Comparison of ENCODE assay signal across 16 cellular contexts in genomic region chr1:246682231-246682895, GRCh38. TPM values are rescaled to one million over a fixed set of nuclear protein-coding genes. Genes with fewer than 3 reads are reported as not detected.
DNase-seq lines count a peak whose midpoint lies in the region; ATAC-seq, FAIRE-seq and TF ChIP-seq lines count a peak whose summit lies in the region.
"Had no signal": no experiment of that assay in that cellular context is flagged by ENCODE, and none has a peak within 500 bp of the region (broad histone marks: within the 10 kb centered on the region; RNA-seq: fewer than 3 reads in every experiment).

No MANE protein-coding gene starts in this region.

- H3K79me2 ChIP-seq in HepG2 (ENCODE audit: insufficient read depth, low read length) = no peaks in the 10 kb centered on the region

- peaks cover 19% of the 10 kb centered on the region for H3K4me1 ChIP-seq in SJCRH30
- no peaks in the 10 kb centered on the region for H3K4me1 ChIP-seq in foreskin keratinocyte
- peaks cover 9% of the 10 kb centered on the region for H3K4me1 ChIP-seq in mesodermal cell (ENCODE audit: control insufficient read depth, insufficient read depth, low read length, poor library complexity, severe bottlenecking)
- H3K4me1 ChIP-seq in stomach smooth muscle (ENCODE audit: control insufficient read depth, insufficient read depth, low read length) = peaks cover 17% of the 10 kb centered on the region
- H3K4me1 ChIP-seq in HepG2 (ENCODE audit: insufficient read depth, low read length) = no peaks in the 10 kb centered on the region
- H3K4me1 ChIP-seq: thyroid gland had no signal

- H3K27me3 ChIP-seq in SJCRH30 (no peaks in the 10 kb centered on the region), foreskin keratinocyte (no peaks in the 10 kb centered on the region), stomach smooth muscle (ENCODE audit: control insufficient read depth in 1 of 2, insufficient read depth in 2 of 2, low read length in 2 of 2) (no peaks in the 10 kb centered on the region), HepG2 (ENCODE audit: control insufficient read depth in 1 of 2, insufficient read depth in 2 of 2, low read length in 2 of 2) (no peaks in the 10 kb centered on the region)
- H3K27me3 ChIP-seq: thyroid gland had no signal

- BruUV-seq in HepG2 (replicated peaks; lab: Mats Ljungman, UMichigan) = no TSS peak

- POLR2A ChIA-PET in HepG2 (lab: Yijun Ruan, JAX) = interaction anchor here (1.1 kb wide), 1 partner anchor 116 kb away, joined by 3 read pairs; the partner anchor contains the start of genes CNST and TFB2M

- intact Hi-C loops in HepG2 (cut with micrococcal nuclease; ENCODE audit: unreplicated experiment) = no loop called here

- no peak overlapping the region for H3K4me3 ChIP-seq in SJCRH30
- H3K4me3 ChIP-seq in mesodermal cell (ENCODE audit: extremely low read depth, insufficient read depth, low read length, poor library complexity, severe bottlenecking) = no peak overlapping the region
- H3K4me3 ChIP-seq in stomach smooth muscle (ENCODE audit: low read length in 2 of 2) = no peak overlapping the region
- H3K4me3 ChIP-seq in HepG2 (replicated peaks in 1 of 3; ENCODE audit: insufficient read depth in 1 of 3, low read depth in 2 of 3, low read length in 3 of 3) = no peak overlapping the region
- H3K4me3 ChIP-seq: mucosa of descending colon, thyroid gland had no signal

- H3K9ac ChIP-seq in stomach smooth muscle (ENCODE audit: low read length in 2 of 2) (no peak overlapping the region), HepG2 (ENCODE audit: insufficient read depth, low read depth, low read length) (no peak overlapping the region)

- H3K4me2 ChIP-seq in HepG2 (ENCODE audit: low read depth, low read length) = no peak overlapping the region

- H3K27ac ChIP-seq in SJCRH30 (peak overlapping the region; percentile 86), foreskin keratinocyte (no peak overlapping the region), mesodermal cell (ENCODE audit: low read depth, low read length, severe bottlenecking) (peak overlapping the region; percentile 17), stomach smooth muscle (ENCODE audit: low read length) (peak overlapping the region; percentile 41), HepG2 (ENCODE audit: extremely low read length, insufficient read depth, low read length) (no peak overlapping the region)
- H3K27ac ChIP-seq: thyroid gland had no signal

- no peaks in the 10 kb centered on the region for H3K36me3 ChIP-seq in SJCRH30
- no peaks in the 10 kb centered on the region for H3K36me3 ChIP-seq in mesodermal cell (ENCODE audit: control insufficient read depth, insufficient read depth, low read length)
- no peaks in the 10 kb centered on the region for H3K36me3 ChIP-seq in stomach smooth muscle (ENCODE audit: control insufficient read depth in 2 of 2, insufficient read depth in 2 of 2, low read length in 2 of 2)
- H3K36me3 ChIP-seq in HepG2 (replicated peaks in 1 of 2; ENCODE audit: control insufficient read depth in 1 of 2, insufficient read depth in 2 of 2, low read length in 2 of 2) = no peaks in the 10 kb centered on the region
- H3K36me3 ChIP-seq: thyroid gland had no signal

- no peak for TF ChIP-seq POLR2A in HepG2 (IDR thresholded peaks at IDR 0.05; ENCODE audit: insufficient read depth in 1 of 2, low read depth in 2 of 2, low read length in 2 of 2)

- no peak for TF ChIP-seq RAD21 in HepG2 (CRISPR knock-in tag; IDR thresholded peaks at IDR 0.05)

- ATAC-seq in foreskin keratinocyte = peak; percentile 20
- ATAC-seq in HG03342 (IDR thresholded peaks at IDR 0.05; ENCODE audit: unreplicated experiment) = no peak
- no peak for ATAC-seq in HepG2
- ATAC-seq in HG03175 (IDR thresholded peaks at IDR 0.05; ENCODE audit: unreplicated experiment) = no peak
- ATAC-seq: mucosa of descending colon had no signal

- in situ Hi-C loops in HepG2 (cut with HindIII; ENCODE audit: extremely low pct_ligation_motif_present, low pct_unique_long_range_greater_than_20kb) = no loop called here

- WGBS in mesodermal cell (ENCODE audit: insufficient coverage in 2 of 2), 2 experiments = 91 to 95% methylated on average over 6 to 10 of the region's 10 CpGs
- WGBS in HepG2 (ENCODE audit: low lambda C conversion rate) = 49% methylated on average over 10 of the region's 10 CpGs

- FAIRE-seq in HepG2 (lab: Jason Lieb, UNC) = no peak
- FAIRE-seq: D721Med, TTC549 had no signal

- DNase-seq in SJCRH30 (no peak), foreskin keratinocyte (no peak), HepG2 (ENCODE audit: low spot score) (no peak), hypothalamus (lab: John Stamatoyannopoulos, UW) (no peak)
- DNase-seq: dermis blood vessel endothelial cell; mucosa of descending colon; NCI-H146; NCI-H510A; stimulated activated CD4-positive, alpha-beta T cell treated with anti-CD3 and anti-CD28 coated beads, Interleukin-4, amount 100 ng/mL, for 1 hour; thyroid gland had no signal

- TF ChIP-seq CTCF in foreskin keratinocyte (conservative IDR thresholded peaks at IDR 0.05) (no peak), HepG2 (CRISPR knock-in tag; IDR thresholded peaks at IDR 0.05) (no peak)

- H3K9me3 ChIP-seq in SJCRH30 (replicated peaks) = no peaks in the 10 kb centered on the region
- no peaks in the 10 kb centered on the region for H3K9me3 ChIP-seq in mesodermal cell (ENCODE audit: control insufficient read depth, low read length)
- H3K9me3 ChIP-seq in stomach smooth muscle (ENCODE audit: control insufficient read depth in 2 of 2, low read length in 2 of 2) = no peaks in the 10 kb centered on the region
- no peaks in the 10 kb centered on the region for H3K9me3 ChIP-seq in HepG2 (ENCODE audit: low read length)
- H3K9me3 ChIP-seq: mucosa of descending colon, thyroid gland had no signal

- H4K20me1 ChIP-seq in HepG2 (ENCODE audit: insufficient read depth, low read length) = no peaks in the 10 kb centered on the region

- TF ChIP-seq EP300 in HepG2 (IDR thresholded peaks at IDR 0.05; ENCODE audit: low read depth in 2 of 2, low read length in 2 of 2) = no peak
- no peak for TF ChIP-seq EP300 in HepG2 (CRISPR knock-in tag; IDR thresholded peaks at IDR 0.05; ENCODE audit: borderline replicate concordance)

- CTCF ChIA-PET in HepG2 (lab: Yijun Ruan, JAX; ENCODE audit: low intra/inter-chr PET ratio, low total read pairs) = no interaction called here

- no peak overlapping the region for H2AFZ ChIP-seq in HepG2 (ENCODE audit: low read length)

TF ChIP-seq in HepG2, 621 proteins besides CTCF, POLR2A, EP300 and RAD21 (continues in another document):
- TF ChIP-seq, protein P1, sequence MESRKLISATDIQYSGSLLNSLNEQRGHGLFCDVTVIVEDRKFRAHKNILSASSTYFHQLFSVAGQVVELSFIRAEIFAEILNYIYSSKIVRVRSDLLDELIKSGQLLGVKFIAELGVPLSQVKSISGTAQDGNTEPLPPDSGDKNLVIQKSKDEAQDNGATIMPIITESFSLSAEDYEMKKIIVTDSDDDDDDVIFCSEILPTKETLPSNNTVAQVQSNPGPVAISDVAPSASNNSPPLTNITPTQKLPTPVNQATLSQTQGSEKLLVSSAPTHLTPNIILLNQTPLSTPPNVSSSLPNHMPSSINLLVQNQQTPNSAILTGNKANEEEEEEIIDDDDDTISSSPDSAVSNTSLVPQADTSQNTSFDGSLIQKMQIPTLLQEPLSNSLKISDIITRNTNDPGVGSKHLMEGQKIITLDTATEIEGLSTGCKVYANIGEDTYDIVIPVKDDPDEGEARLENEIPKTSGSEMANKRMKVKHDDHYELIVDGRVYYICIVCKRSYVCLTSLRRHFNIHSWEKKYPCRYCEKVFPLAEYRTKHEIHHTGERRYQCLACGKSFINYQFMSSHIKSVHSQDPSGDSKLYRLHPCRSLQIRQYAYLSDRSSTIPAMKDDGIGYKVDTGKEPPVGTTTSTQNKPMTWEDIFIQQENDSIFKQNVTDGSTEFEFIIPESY (CRISPR knock-in tag; IDR thresholded peaks at IDR 0.05) = no peak
- TF ChIP-seq, protein P2, sequence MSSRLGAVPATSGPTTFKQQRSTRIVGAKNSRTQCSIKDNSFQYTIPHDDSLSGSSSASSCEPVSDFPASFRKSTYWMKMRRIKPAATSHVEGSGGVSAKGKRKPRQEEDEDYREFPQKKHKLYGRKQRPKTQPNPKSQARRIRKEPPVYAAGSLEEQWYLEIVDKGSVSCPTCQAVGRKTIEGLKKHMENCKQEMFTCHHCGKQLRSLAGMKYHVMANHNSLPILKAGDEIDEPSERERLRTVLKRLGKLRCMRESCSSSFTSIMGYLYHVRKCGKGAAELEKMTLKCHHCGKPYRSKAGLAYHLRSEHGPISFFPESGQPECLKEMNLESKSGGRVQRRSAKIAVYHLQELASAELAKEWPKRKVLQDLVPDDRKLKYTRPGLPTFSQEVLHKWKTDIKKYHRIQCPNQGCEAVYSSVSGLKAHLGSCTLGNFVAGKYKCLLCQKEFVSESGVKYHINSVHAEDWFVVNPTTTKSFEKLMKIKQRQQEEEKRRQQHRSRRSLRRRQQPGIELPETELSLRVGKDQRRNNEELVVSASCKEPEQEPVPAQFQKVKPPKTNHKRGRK (CRISPR knock-in tag; IDR thresholded peaks at IDR 0.05) = no peak

RNA-seq across cellular contexts. Expression of gene SCCPDH, which starts 41.8 kb away (rescaled TPM):
- total RNA-seq in SJCRH30 (2014; rRNA removed; shearing (Covaris generic)) = 25.7 and 26.4 TPM in 2 replicates
- total RNA-seq in foreskin keratinocyte (11.4 and 11.9 TPM in 2 replicates), HepG2 (2016; rRNA removed; fragmentation: Illumina TruSeq; extraction: Trizol) (62.3 and 65.6 TPM in 2 replicates)
- polyA plus RNA-seq in foreskin keratinocyte (8.0 and 10.4 TPM in 2 replicates), HepG2 (2011; rRNA removed) (29.8 and 36.7 TPM in 2 replicates)
- 23.6 TPM for polyA plus RNA-seq in mesodermal cell (2013, experiment 1 of 2)
- 24.3 TPM for polyA plus RNA-seq in mesodermal cell (2013, experiment 2 of 2)
- total RNA-seq in HepG2 (2016; cell fraction: cytosol; rRNA removed; fragmentation: Illumina TruSeq; extraction: Trizol; ENCODE audit: low read depth) = 30.7 and 32.1 TPM in 2 replicates
- 63.7 and 66.1 TPM in 2 replicates for total RNA-seq in HepG2 (2016; cell fraction: insoluble cytoplasmic fraction; rRNA removed; fragmentation: Illumina TruSeq; extraction: Trizol)
- 42.1 and 43.2 TPM in 2 replicates for total RNA-seq in HepG2 (2016; cell fraction: membrane; rRNA removed; fragmentation: Illumina TruSeq; extraction: Trizol)
- total RNA-seq in HepG2 (2016; cell fraction: nucleus; rRNA removed; fragmentation: Illumina TruSeq; extraction: Trizol) = 47.4 and 48.2 TPM in 2 replicates
- polyA plus RNA-seq in HepG2 (2011; cell fraction: cytosol; rRNA removed) = 24.8 and 30.0 TPM in 2 replicates
- polyA plus RNA-seq in HepG2 (2011; cell fraction: nucleus; rRNA removed) = 11.2 and 14.2 TPM in 2 replicates
- polyA plus RNA-seq in HepG2 (2012) = 36.7 and 52.0 TPM in 2 replicates
- 24.1 and 29.6 TPM in 2 replicates for polyA plus RNA-seq in HepG2 (2016; cell fraction: cytosol; fragmentation: Illumina TruSeq; extraction: Trizol; ENCODE audit: low read depth)
- 55.1 and 61.6 TPM in 2 replicates for polyA plus RNA-seq in HepG2 (2016; cell fraction: insoluble cytoplasmic fraction; fragmentation: Illumina TruSeq; extraction: Trizol; ENCODE audit: low read depth)
- polyA plus RNA-seq in HepG2 (2016; cell fraction: membrane; fragmentation: Illumina TruSeq; extraction: Trizol; ENCODE audit: low read depth) = 28.6 and 29.9 TPM in 2 replicates
- 42.1 and 48.3 TPM in 2 replicates for polyA plus RNA-seq in HepG2 (2016; cell fraction: nucleus; fragmentation: Illumina TruSeq; extraction: Trizol; ENCODE audit: insufficient read depth, low read depth)
- 2.0 and 17.9 TPM in 2 replicates for polyA minus RNA-seq in HepG2 (2011; rRNA and poly(A)+ RNA removed; ENCODE audit: low replicate concordance)
- 19.6 and 22.0 TPM in 2 replicates for polyA minus RNA-seq in HepG2 (2011; cell fraction: cytosol; rRNA and poly(A)+ RNA removed)
- 51.8 and 53.6 TPM in 2 replicates for polyA minus RNA-seq in HepG2 (2011; cell fraction: nucleus; rRNA and poly(A)+ RNA removed)

Comparison
In these comparisons a context has a peak if more than half of its experiments do, and no peak if none do; other contexts are left out.
1. H3K27ac ChIP-seq: peak in SJCRH30 (single experiment), mesodermal cell (single experiment) and stomach smooth muscle (single experiment); none in foreskin keratinocyte (single experiment) and HepG2 (single experiment).